16 cellular contexts compared by ENCODE assay signal in the genomic region with DNA sequence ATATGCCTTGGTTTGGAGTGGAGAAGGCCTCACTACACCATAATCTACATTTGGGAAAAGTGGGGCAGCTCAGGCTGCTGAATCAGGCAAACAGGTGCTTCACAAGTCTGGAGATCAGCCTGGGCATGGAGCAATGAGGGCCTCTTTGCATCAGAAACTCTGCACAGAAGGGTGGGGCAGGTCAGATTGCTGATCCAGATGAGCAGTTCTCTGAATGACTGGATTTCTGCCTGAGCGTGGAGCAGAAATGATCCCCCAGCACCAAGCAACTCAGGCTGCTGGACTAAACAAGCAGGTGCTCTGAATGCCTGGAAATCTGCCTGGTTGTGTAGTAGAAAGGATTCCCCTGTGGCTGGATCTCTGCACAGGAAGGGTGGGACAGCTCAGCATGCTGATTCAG.
DNase-seq lines count a peak whose midpoint lies in the region; ATAC-seq, FAIRE-seq and TF ChIP-seq lines count a peak whose summit lies in the region.
"Had no signal": no experiment of that assay in that cellular context is flagged by ENCODE, and none has a peak within 500 bp of the region (broad histone marks: within the 10 kb centered on the region; RNA-seq: fewer than 3 reads in every experiment).

No MANE protein-coding gene starts in this region.

- H3K9me3 ChIP-seq in pancreas: no peaks in the 10 kb centered on the region
- H3K9me3 ChIP-seq: A549 had no signal

- H3K4me3 ChIP-seq in pancreas: no peak overlapping the region
- H3K4me3 ChIP-seq: A549 had no signal

- FAIRE-seq in pancreas (lab: Jason Lieb, UNC): no peak
- FAIRE-seq: A549, keratinocyte, small intestine had no signal

- no peak for DNase-seq in activated T-cell treated with anti-CD3 and anti-CD28 coated beads, Interleukin-2, amount 50 U/mL, for 48 hours
- DNase-seq in NCI-H146 (lab: John Stamatoyannopoulos, UW): no peak
- no peak for DNase-seq in pancreas
- DNase-seq: activated CD8-positive, alpha-beta T cell treated with anti-CD3 and anti-CD28 coated beads for 36 hours; DND-41; foreskin fibroblast; NCI-H1105 treated with DMSO at 0.1 percent for 48 hours; nephron progenitor cell; small intestine had no signal

- H3K36me3 ChIP-seq in pancreas: no peaks in the 10 kb centered on the region

- intact Hi-C loops in pancreas (cut with DNase I): no loop called here

- ATAC-seq in GM19351 (IDR thresholded peaks at IDR 0.05; ENCODE audit: unreplicated experiment) (peak; percentile 67), HG02678 (IDR thresholded peaks at IDR 0.05; ENCODE audit: unreplicated experiment) (peak; percentile 51), HG03469 (IDR thresholded peaks at IDR 0.05; ENCODE audit: unreplicated experiment) (peak; percentile 54), HG03097 (IDR thresholded peaks at IDR 0.05; ENCODE audit: low FRiP score, unreplicated experiment) (no peak), pancreas (no peak)
- ATAC-seq: A549; activated CD8-positive, alpha-beta T cell treated with anti-CD3 and anti-CD28 coated beads for 36 hours had no signal

- TF ChIP-seq CTCF in C4-2B (conservative IDR thresholded peaks at IDR 0.05) (no peak), pancreas (IDR thresholded peaks at IDR 0.05) (no peak)

- H3K27ac ChIP-seq in C4-2B (peak overlapping the region; percentile 35), pancreas (no peak overlapping the region)

- H3K4me1 ChIP-seq in pancreas: peaks cover 14 to 22% (median 19%) of the 10 kb centered on the region in 3 donors

- 97 to 100% methylated on average over 1 of the region's 1 CpG for WGBS in pancreas, 2 donors

- no peaks in the 10 kb centered on the region for H3K27me3 ChIP-seq in pancreas

Comparison
In these comparisons a context has a peak if more than half of its experiments do, and no peak if none do; other contexts are left out.
1. ATAC-seq: peak in GM19351 (single experiment), HG02678 (single experiment) and HG03469 (single experiment); none in HG03097 (single experiment) and pancreas (0 of 4).